25 cellular contexts compared by ENCODE assay signal in genomic region chr1:161886589-161886988, GRCh38.
"Had no signal": no experiment of that assay in that cellular context is flagged by ENCODE, and none has a peak within 500 bp of the region (broad histone marks: within the 10 kb centered on the region; RNA-seq: fewer than 3 reads in every experiment).

No MANE protein-coding gene starts in this region.

- H3K27me3 ChIP-seq: brain microvascular endothelial cell, dorsolateral prefrontal cortex had no signal

- H3K27ac ChIP-seq: brain microvascular endothelial cell, coronary artery, dorsolateral prefrontal cortex had no signal

- H3K4me3 ChIP-seq: coronary artery, dorsolateral prefrontal cortex had no signal

- ATAC-seq: activated T-cell treated with anti-CD3 and anti-CD28 coated beads, Interleukin-2, amount 50 U/mL, for 4 hours; activated T-helper 17 cell treated with anti-CD3 and anti-CD28 coated beads, Interleukin-2, amount 50 U/mL, for 72 hours; esophagus mucosa had no signal

- H3K36me3 ChIP-seq: brain microvascular endothelial cell had no signal

- FAIRE-seq: astrocyte, bronchial epithelial cell, frontal cortex had no signal

- DNase-seq: activated CD4-positive, alpha-beta memory T cell treated with anti-CD3 and anti-CD28 coated beads, Interleukin-2, amount 10 ng/mL, durations not matched to agents 7 days and 5 days; activated CD4-positive, alpha-beta T cell treated with anti-CD3 and anti-CD28 coated beads for 4 hours; activated CD4-positive, alpha-beta T cell treated with anti-CD3 and anti-CD28 coated beads, Interleukin-2, amount 10 ng/mL, durations not matched to agents 7 days and 5 days; activated CD4-positive, alpha-beta T cell treated with anti-CD3 and anti-CD28 coated beads, Interleukin-2, amount 50 U/mL, for 4 hours; activated CD4-positive, CD25-positive, alpha-beta regulatory T cell; activated CD4-positive, CD25-positive, alpha-beta regulatory T cell treated with anti-CD3 and anti-CD28 coated beads, Interleukin-2, amount 50 U/mL, for 72 hours; activated effector memory CD4-positive, alpha-beta T cell treated with Interleukin-2 at 50 U/mL for 16 hours; activated gamma-delta T cell treated with Interleukin-2 at 50 U/mL for 16 hours; activated naive CD4-positive, alpha-beta T cell treated with anti-CD3 and anti-CD28 coated beads, Interleukin-2, amount 50 U/mL, for 16 hours; activated naive CD4-positive, alpha-beta T cell treated with Interleukin-2 at 50 U/mL for 16 hours; activated T-cell treated with anti-CD3 and anti-CD28 coated beads, Interleukin-2, amount 50 U/mL, for 4 hours; amniotic stem cell; anterior cingulate cortex; brain microvascular endothelial cell; dorsolateral prefrontal cortex; effector memory CD4-positive, alpha-beta T cell; endodermal cell; foreskin fibroblast; T-helper 2 cell had no signal
